13 cellular contexts compared by ENCODE assay signal in genomic region chr10:5448333-5449048, GRCh38. TPM values are rescaled to one million over a fixed set of nuclear protein-coding genes. Genes with fewer than 3 reads are reported as not detected.
DNase-seq lines count a peak whose midpoint lies in the region; FAIRE-seq and TF ChIP-seq lines count a peak whose summit lies in the region.
"Had no signal": no experiment of that assay in that cellular context is flagged by ENCODE, and none has a peak within 500 bp of the region (broad histone marks: within the 10 kb centered on the region; RNA-seq: fewer than 3 reads in every experiment).

No MANE protein-coding gene starts in this region.

- H3K4me3 ChIP-seq in left ventricle myocardium inferior = peak overlapping the region; percentile 65
- H3K4me3 ChIP-seq in mesenchymal stem cell (ENCODE audit: insufficient read depth in 1 of 2, low read depth in 1 of 2, low read length in 2 of 2) = peak overlapping the region in 1 of 2 experiments; percentile 89
- H3K4me3 ChIP-seq in urinary bladder (ENCODE audit: low read depth, low read length) = peak overlapping the region; percentile 25

- H3K9me3 ChIP-seq in left ventricle myocardium inferior (replicated peaks) (no peaks in the 10 kb centered on the region), mesenchymal stem cell (ENCODE audit: control insufficient read depth, low read length) (no peaks in the 10 kb centered on the region)

- H3K27me3 ChIP-seq in left ventricle myocardium inferior (ENCODE audit: low read depth) (no peaks in the 10 kb centered on the region), mesenchymal stem cell (ENCODE audit: control insufficient read depth in 1 of 2, insufficient read depth in 1 of 2, low read length in 2 of 2) (no peaks in the 10 kb centered on the region)

- WGBS in mesenchymal stem cell = 62% methylated on average over 4 of the region's 7 CpGs
- WGBS in urinary bladder = 44% methylated on average over 7 of the region's 7 CpGs

- H2BK12ac ChIP-seq in mesenchymal stem cell (ENCODE audit: low read length in 2 of 2) = no peak overlapping the region

- no peak overlapping the region for H2AK5ac ChIP-seq in mesenchymal stem cell (ENCODE audit: low read length, severe bottlenecking)

- in situ Hi-C loops in GM13976 (cut with MboI; ENCODE audit: low sequenced_read_pairs, unreplicated experiment) = no loop called here

- no peak overlapping the region for H2BK5ac ChIP-seq in mesenchymal stem cell (ENCODE audit: low read depth, low read length, poor library complexity, severe bottlenecking)

- FAIRE-seq in colon (lab: Jason Lieb, UNC) = peak; percentile 83
- FAIRE-seq: HTR-8/SVneo had no signal

- H3K4me1 ChIP-seq in left ventricle myocardium inferior = peaks cover 9% of the 10 kb centered on the region
- H3K4me1 ChIP-seq in mesenchymal stem cell (ENCODE audit: control insufficient read depth, insufficient read depth, low read depth, low read length) = no peaks in the 10 kb centered on the region
- no peaks in the 10 kb centered on the region for H3K4me1 ChIP-seq in urinary bladder (ENCODE audit: insufficient read depth)

- intact Hi-C loops in left ventricle myocardium inferior (cut with micrococcal nuclease) (no loop called here), cardiac septum (cut with DNase I) (loop anchor here (10.0 kb wide), 1 partner anchor 96 kb away; no protein-coding TSS in a partner anchor)

- TF ChIP-seq CTCF in left ventricle myocardium inferior (IDR thresholded peaks at IDR 0.05; ENCODE audit: borderline replicate concordance) (no peak), GM13976 (IDR thresholded peaks at IDR 0.05; ENCODE audit: borderline replicate concordance, control extremely low read depth, extremely low read depth, insufficient read depth, missing control alignments) (no peak)

- no peak overlapping the region for H2BK15ac ChIP-seq in mesenchymal stem cell (ENCODE audit: low read depth, poor library complexity, severe bottlenecking)

- H3K18ac ChIP-seq in mesenchymal stem cell (ENCODE audit: low read depth in 1 of 2, low read length in 2 of 2) = no peak overlapping the region

- H3K27ac ChIP-seq in left ventricle myocardium inferior (replicated peaks) = peak overlapping the region; percentile 76
- H3K27ac ChIP-seq in mesenchymal stem cell (ENCODE audit: low read length, poor library complexity, severe bottlenecking) = peak overlapping the region; percentile 26
- no peak overlapping the region for H3K27ac ChIP-seq in urinary bladder (ENCODE audit: low read depth)

- H3K79me1 ChIP-seq in mesenchymal stem cell (replicated peaks; ENCODE audit: low read length, poor library complexity, severe bottlenecking) = peaks cover 9% of the 10 kb centered on the region

- peak overlapping the region; percentile 97 for H3K9ac ChIP-seq in mesenchymal stem cell (ENCODE audit: low read length)

- H3K23ac ChIP-seq in mesenchymal stem cell (ENCODE audit: low read length in 2 of 2) = no peak overlapping the region

- H3K4ac ChIP-seq in mesenchymal stem cell (ENCODE audit: low read depth in 1 of 2, low read length in 2 of 2) = no peak overlapping the region

- DNase-seq in left ventricle myocardium inferior = no peak
- DNase-seq in cardiac septum (ENCODE audit: low spot score) = no peak
- DNase-seq in mesenchymal stem cell = no peak
- DNase-seq in GM13976 (ENCODE audit: low spot score) = no peak
- DNase-seq in Kasumi-1 (lab: John Stamatoyannopoulos, UW) = no peak
- DNase-seq in NCI-H1436 treated with DMSO at 0.1 percent for 48 hours (lab: John Stamatoyannopoulos, UW) = no peak
- DNase-seq: DMS79 treated with DMSO at 0.1 percent for 48 hours, naive B cell, SIG-M5 had no signal

- H2AFZ ChIP-seq in mesenchymal stem cell (ENCODE audit: low read depth, low read length) = no peak overlapping the region

- peak overlapping the region; percentile 63 for H3K4me2 ChIP-seq in mesenchymal stem cell (ENCODE audit: low read length, poor library complexity, severe bottlenecking)

- H2BK120ac ChIP-seq in mesenchymal stem cell (ENCODE audit: low read depth, low read length) = no peak overlapping the region

- H3K36me3 ChIP-seq in left ventricle myocardium inferior (peaks cover 19% of the 10 kb centered on the region), mesenchymal stem cell (ENCODE audit: control insufficient read depth in 1 of 2, insufficient read depth in 2 of 2, low read depth in 1 of 2, low read length in 2 of 2) (peaks cover 2 to 20% of the 10 kb centered on the region in 2 experiments), urinary bladder (ENCODE audit: insufficient read depth) (peaks cover 2% of the 10 kb centered on the region)

- no peak overlapping the region for H4K91ac ChIP-seq in mesenchymal stem cell (ENCODE audit: low read length)

- H4K8ac ChIP-seq in mesenchymal stem cell (ENCODE audit: low read length) = no peak overlapping the region

- H3K14ac ChIP-seq in mesenchymal stem cell (ENCODE audit: low read length in 2 of 2) = no peak overlapping the region

RNA-seq across cellular contexts. Expression of gene NET1, which starts 36.1 kb away (rescaled TPM):
- total RNA-seq in left ventricle myocardium inferior (11.3 TPM), cardiac septum (20.9 TPM), urinary bladder (108 TPM)
- 10.2 TPM for polyA plus RNA-seq in mesenchymal stem cell (2013, experiment 1 of 2)
- 10.9 TPM for polyA plus RNA-seq in mesenchymal stem cell (2013, experiment 2 of 2)
- polyA plus RNA-seq in urinary bladder = 54.0 TPM

RNA-seq across cellular contexts. Expression of gene TUBAL3, which starts 43.9 kb away (rescaled TPM):
- total RNA-seq in left ventricle myocardium inferior = 0.36 TPM
- total RNA-seq in cardiac septum = 0.40 TPM
- polyA plus RNA-seq in mesenchymal stem cell (2013, experiment 1 of 2) = not detected
- not detected for polyA plus RNA-seq in mesenchymal stem cell (2013, experiment 2 of 2)
- 0.16 TPM for total RNA-seq in urinary bladder
- 0.05 TPM for polyA plus RNA-seq in urinary bladder
- total RNA-seq: activated naive CD4-positive, alpha-beta T cell treated with anti-CD3 and anti-CD28 coated beads, Interleukin-2, amount 50 U/mL, for 72 hours had no signal

RNA-seq across cellular contexts. Expression of gene CALML5, which starts 50.9 kb away (rescaled TPM):
- not detected for total RNA-seq in left ventricle myocardium inferior
- total RNA-seq in cardiac septum = not detected
- polyA plus RNA-seq in mesenchymal stem cell (2013, experiment 1 of 2) = not detected
- not detected for polyA plus RNA-seq in mesenchymal stem cell (2013, experiment 2 of 2)
- total RNA-seq in urinary bladder = not detected
- polyA plus RNA-seq in urinary bladder = not detected
- total RNA-seq: activated naive CD4-positive, alpha-beta T cell treated with anti-CD3 and anti-CD28 coated beads, Interleukin-2, amount 50 U/mL, for 72 hours had no signal
